In the genomic region with DNA sequence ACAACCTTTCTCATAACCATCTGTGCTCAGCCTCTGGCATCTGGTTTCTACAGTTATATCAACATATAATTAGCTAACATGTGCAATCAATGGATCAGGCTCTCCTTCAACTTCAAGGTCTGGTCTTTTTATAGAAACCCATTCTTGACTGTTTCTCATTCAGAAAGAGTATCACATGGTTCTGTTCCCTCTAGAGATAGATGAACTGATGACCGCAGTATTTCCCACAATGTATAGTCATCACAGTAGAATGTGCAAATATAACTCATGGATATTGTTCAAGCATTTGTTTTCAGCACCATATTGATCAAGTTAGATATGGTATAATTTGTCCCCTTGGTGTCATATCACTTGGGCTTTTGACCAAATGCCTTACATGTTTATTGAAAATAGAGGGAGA, we compare ENCODE assay signal across 12 cellular contexts.
"Had no signal": no experiment of that assay in that cellular context is flagged by ENCODE, and none has a peak within 500 bp of the region (broad histone marks: within the 10 kb centered on the region; RNA-seq: fewer than 3 reads in every experiment).

No MANE protein-coding gene starts in this region.

- H3K4me3 ChIP-seq: esophagus squamous epithelium, heart right ventricle, mucosa of descending colon, skin epidermis had no signal

- H3K27ac ChIP-seq: esophagus squamous epithelium, heart right ventricle, skin epidermis had no signal

- H3K36me3 ChIP-seq: esophagus squamous epithelium, heart right ventricle had no signal

- H3K9me3 ChIP-seq: esophagus squamous epithelium had no signal

- H3K27me3 ChIP-seq: esophagus squamous epithelium, heart right ventricle had no signal

- H3K4me1 ChIP-seq: esophagus squamous epithelium, heart right ventricle had no signal

- DNase-seq: effector memory CD8-positive, alpha-beta T cell; esophagus squamous epithelium; heart right ventricle; hypothalamus; kidney glomerular epithelial cell; mammary epithelial cell; mucosa of descending colon; natural killer cell; posterior cingulate gyrus; stimulated activated naive CD4-positive, alpha-beta T cell treated with Interleukin-2 at 50 U/mL for 16 hours; trophoblast cell had no signal
